In the genomic region with DNA sequence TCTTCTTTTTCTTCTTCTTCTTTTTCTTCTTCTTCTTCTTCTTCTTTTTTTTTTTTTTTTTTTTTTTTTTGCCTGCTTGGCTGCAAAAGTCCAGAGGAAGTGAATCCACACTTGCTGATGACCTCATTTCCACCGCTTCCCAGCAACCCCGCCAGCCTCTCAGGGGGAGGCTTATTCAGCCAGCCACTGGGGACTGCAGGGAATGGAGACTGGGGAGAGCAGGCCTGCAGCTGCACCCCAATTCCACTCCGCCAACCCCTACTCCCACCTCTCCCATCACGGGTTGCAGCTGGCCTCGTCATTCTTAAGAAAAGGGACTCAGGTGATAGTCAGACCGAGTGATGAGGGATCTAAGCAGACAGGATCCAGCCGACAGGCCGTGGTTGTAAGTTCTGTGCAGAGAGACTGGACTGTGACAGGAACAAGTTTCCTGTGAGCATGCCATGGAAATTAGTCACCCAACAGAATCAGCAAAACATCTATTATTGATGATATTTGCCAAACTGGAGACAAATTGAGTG, we compare ENCODE assay signal across 1 cellular context.
TF ChIP-seq lines count a peak whose summit lies in the region.

No MANE protein-coding gene starts in this region.

TF ChIP-seq in HCT116, 20 proteins besides CTCF, POLR2A, EP300 and RAD21 (continued from another document):
- TF ChIP-seq ZNF274 (IDR thresholded peaks at IDR 0.05; ENCODE audit: low read depth, low read length) (no peak), SP1 (IDR thresholded peaks at IDR 0.05; ENCODE audit: low read depth) (no peak)
